1 cellular context compared by ENCODE assay signal in the genomic region with DNA sequence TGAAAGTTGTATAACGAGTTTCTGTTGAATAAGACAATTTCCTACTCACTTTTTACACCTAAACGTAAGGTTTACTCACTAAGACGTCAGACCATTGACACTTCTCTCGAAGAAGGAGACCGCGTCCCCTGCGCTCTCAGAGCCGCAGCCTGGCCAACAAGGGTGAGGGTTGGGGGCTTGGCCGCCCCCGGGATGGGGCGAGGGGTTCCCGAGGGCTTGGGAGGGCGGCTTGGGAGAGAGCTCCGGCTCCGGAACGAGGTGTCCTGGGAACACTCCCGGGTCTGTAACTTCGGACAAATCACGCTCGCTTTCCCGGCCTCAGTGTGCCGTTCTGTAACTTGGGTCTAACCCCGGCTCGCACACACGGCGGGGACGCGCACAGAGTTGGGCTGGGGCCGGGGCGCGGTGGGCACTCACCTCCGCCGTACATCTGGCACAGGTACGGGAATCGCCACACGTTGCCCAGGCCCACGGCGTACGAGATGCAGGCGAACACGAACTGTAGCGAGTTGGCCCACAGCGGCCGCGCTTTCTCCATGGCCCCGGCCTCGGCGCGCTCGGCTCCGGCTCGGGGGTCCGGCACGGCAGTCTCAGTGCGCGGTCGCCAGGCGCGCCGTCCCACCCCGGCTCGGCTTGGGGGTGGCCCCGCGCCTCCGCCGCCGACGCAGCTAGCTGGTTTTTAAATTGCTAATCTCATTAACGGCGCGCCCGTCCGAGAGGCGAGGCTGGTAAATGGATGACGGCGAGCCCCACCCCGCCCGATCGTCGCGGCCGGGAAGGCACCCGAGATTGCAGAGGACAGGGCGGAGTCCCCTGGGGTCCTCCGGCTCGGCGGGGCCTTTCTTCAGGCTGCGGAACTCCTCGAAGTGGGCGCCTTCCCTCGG.
A peak's percentile ranks its signal among the peaks of the same experiment; 100 is the strongest.
TF ChIP-seq lines count a peak whose summit lies in the region.

A gene with protein sequence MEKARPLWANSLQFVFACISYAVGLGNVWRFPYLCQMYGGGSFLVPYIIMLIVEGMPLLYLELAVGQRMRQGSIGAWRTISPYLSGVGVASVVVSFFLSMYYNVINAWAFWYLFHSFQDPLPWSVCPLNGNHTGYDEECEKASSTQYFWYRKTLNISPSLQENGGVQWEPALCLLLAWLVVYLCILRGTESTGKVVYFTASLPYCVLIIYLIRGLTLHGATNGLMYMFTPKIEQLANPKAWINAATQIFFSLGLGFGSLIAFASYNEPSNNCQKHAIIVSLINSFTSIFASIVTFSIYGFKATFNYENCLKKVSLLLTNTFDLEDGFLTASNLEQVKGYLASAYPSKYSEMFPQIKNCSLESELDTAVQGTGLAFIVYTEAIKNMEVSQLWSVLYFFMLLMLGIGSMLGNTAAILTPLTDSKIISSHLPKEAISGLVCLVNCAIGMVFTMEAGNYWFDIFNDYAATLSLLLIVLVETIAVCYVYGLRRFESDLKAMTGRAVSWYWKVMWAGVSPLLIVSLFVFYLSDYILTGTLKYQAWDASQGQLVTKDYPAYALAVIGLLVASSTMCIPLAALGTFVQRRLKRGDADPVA (minus strand): TSS at position 655 of the 884 bp plus-strand sequence. CDS start 117 bp downstream, at position 538.

TF ChIP-seq in WTC11, 78 proteins besides CTCF, POLR2A, EP300 and RAD21 (continued from another document and continues in another):
- TF ChIP-seq, protein P1, sequence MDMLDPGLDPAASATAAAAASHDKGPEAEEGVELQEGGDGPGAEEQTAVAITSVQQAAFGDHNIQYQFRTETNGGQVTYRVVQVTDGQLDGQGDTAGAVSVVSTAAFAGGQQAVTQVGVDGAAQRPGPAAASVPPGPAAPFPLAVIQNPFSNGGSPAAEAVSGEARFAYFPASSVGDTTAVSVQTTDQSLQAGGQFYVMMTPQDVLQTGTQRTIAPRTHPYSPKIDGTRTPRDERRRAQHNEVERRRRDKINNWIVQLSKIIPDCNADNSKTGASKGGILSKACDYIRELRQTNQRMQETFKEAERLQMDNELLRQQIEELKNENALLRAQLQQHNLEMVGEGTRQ (CRISPR knock-in tag; IDR thresholded peaks at IDR 0.05) = no peak
- TF ChIP-seq, protein P2, sequence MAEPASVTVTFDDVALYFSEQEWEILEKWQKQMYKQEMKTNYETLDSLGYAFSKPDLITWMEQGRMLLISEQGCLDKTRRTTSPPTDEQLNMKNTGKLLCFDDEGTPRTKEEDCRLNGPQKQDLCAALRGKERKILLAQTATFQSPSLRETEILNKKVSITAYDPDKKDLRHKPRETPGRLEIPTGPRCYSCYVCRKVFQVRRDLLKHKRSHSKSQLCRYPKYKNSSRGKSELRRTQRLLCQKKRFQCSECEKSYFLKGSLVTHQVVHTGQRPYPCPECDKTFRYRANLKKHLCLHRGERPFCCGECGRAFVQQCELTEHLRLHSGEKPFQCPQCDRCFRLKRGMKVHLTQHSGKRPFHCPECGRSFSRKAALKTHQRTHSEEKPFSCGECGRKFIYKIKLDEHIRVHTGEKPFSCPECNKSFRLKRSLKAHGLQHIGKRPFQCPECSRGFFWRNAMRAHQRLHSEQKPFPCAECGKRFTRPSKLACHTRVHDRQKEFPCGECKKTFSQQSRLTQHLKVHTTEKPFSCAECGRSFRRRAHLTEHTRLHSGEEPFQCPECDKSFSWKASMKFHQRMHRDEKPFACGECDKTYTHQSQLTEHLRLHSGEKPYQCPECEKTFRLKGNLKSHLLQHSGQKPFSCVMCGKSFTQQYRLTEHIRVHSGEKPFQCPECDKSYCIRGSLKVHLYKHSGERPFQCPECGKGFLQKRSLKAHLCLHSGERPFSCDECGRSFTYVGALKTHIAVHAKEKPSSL (CRISPR knock-in tag; conservative IDR thresholded peaks at IDR 0.05) = no peak
- no peak for TF ChIP-seq MYBL2 (CRISPR knock-in tag; IDR thresholded peaks at IDR 0.05)
- no peak for TF ChIP-seq NFYB (CRISPR knock-in tag; conservative IDR thresholded peaks at IDR 0.05; ENCODE audit: low read depth)
- TF ChIP-seq, protein P3, sequence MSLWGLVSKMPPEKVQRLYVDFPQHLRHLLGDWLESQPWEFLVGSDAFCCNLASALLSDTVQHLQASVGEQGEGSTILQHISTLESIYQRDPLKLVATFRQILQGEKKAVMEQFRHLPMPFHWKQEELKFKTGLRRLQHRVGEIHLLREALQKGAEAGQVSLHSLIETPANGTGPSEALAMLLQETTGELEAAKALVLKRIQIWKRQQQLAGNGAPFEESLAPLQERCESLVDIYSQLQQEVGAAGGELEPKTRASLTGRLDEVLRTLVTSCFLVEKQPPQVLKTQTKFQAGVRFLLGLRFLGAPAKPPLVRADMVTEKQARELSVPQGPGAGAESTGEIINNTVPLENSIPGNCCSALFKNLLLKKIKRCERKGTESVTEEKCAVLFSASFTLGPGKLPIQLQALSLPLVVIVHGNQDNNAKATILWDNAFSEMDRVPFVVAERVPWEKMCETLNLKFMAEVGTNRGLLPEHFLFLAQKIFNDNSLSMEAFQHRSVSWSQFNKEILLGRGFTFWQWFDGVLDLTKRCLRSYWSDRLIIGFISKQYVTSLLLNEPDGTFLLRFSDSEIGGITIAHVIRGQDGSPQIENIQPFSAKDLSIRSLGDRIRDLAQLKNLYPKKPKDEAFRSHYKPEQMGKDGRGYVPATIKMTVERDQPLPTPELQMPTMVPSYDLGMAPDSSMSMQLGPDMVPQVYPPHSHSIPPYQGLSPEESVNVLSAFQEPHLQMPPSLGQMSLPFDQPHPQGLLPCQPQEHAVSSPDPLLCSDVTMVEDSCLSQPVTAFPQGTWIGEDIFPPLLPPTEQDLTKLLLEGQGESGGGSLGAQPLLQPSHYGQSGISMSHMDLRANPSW (CRISPR knock-in tag; conservative IDR thresholded peaks at IDR 0.05; ENCODE audit: low read depth) = no peak
- no peak for TF ChIP-seq IRF2 (CRISPR knock-in tag; IDR thresholded peaks at IDR 0.05; ENCODE audit: borderline replicate concordance, low read depth)
- TF ChIP-seq GTF2I (CRISPR knock-in tag; conservative IDR thresholded peaks at IDR 0.05) = peak; percentile 99
- TF ChIP-seq, protein P4, sequence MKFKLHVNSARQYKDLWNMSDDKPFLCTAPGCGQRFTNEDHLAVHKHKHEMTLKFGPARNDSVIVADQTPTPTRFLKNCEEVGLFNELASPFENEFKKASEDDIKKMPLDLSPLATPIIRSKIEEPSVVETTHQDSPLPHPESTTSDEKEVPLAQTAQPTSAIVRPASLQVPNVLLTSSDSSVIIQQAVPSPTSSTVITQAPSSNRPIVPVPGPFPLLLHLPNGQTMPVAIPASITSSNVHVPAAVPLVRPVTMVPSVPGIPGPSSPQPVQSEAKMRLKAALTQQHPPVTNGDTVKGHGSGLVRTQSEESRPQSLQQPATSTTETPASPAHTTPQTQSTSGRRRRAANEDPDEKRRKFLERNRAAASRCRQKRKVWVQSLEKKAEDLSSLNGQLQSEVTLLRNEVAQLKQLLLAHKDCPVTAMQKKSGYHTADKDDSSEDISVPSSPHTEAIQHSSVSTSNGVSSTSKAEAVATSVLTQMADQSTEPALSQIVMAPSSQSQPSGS (CRISPR knock-in tag; IDR thresholded peaks at IDR 0.05; ENCODE audit: borderline replicate concordance, low read depth) = no peak
- no peak for TF ChIP-seq SMAD3 (CRISPR knock-in tag; IDR thresholded peaks at IDR 0.05; ENCODE audit: borderline replicate concordance)
- TF ChIP-seq, protein P5, sequence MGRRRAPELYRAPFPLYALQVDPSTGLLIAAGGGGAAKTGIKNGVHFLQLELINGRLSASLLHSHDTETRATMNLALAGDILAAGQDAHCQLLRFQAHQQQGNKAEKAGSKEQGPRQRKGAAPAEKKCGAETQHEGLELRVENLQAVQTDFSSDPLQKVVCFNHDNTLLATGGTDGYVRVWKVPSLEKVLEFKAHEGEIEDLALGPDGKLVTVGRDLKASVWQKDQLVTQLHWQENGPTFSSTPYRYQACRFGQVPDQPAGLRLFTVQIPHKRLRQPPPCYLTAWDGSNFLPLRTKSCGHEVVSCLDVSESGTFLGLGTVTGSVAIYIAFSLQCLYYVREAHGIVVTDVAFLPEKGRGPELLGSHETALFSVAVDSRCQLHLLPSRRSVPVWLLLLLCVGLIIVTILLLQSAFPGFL (CRISPR knock-in tag; IDR thresholded peaks at IDR 0.05; ENCODE audit: borderline replicate concordance) = no peak
- peak; percentile 55; the same call in 1 of the 2 replicates for TF ChIP-seq FOXP1 (CRISPR knock-in tag; IDR thresholded peaks at IDR 0.05; ENCODE audit: borderline replicate concordance)
- 0 out of 2 replicates have a peak, but pooled peaks have one; percentile 28 for TF ChIP-seq TP53 (CRISPR knock-in tag; IDR thresholded peaks at IDR 0.05)
- no peak for TF ChIP-seq GABPB1 (CRISPR knock-in tag; IDR thresholded peaks at IDR 0.05)
- TF ChIP-seq, protein P6, sequence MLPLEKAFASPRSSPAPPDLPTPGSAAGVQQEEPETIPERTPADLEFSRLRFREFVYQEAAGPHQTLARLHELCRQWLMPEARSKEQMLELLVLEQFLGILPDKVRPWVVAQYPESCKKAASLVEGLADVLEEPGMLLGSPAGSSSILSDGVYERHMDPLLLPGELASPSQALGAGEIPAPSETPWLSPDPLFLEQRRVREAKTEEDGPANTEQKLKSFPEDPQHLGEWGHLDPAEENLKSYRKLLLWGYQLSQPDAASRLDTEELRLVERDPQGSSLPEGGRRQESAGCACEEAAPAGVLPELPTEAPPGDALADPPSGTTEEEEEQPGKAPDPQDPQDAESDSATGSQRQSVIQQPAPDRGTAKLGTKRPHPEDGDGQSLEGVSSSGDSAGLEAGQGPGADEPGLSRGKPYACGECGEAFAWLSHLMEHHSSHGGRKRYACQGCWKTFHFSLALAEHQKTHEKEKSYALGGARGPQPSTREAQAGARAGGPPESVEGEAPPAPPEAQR (CRISPR knock-in tag; IDR thresholded peaks at IDR 0.05) = 0 out of 2 replicates have a peak, but pooled peaks have one; percentile 53
- no peak for TF ChIP-seq ETV6 (CRISPR knock-in tag; IDR thresholded peaks at IDR 0.05)
- peak; percentile 56; the same call in 1 of the 2 replicates for TF ChIP-seq CREM (CRISPR knock-in tag; IDR thresholded peaks at IDR 0.05)
- TF ChIP-seq, protein P7, sequence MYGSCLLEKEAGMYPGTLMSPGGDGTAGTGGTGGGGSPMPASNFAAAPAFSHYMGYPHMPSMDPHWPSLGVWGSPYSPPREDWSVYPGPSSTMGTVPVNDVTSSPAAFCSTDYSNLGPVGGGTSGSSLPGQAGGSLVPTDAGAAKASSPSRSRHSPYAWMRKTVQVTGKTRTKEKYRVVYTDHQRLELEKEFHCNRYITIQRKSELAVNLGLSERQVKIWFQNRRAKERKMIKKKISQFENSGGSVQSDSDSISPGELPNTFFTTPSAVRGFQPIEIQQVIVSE (CRISPR knock-in tag; IDR thresholded peaks at IDR 0.05; ENCODE audit: borderline replicate concordance) = no peak
- TF ChIP-seq, protein P8, sequence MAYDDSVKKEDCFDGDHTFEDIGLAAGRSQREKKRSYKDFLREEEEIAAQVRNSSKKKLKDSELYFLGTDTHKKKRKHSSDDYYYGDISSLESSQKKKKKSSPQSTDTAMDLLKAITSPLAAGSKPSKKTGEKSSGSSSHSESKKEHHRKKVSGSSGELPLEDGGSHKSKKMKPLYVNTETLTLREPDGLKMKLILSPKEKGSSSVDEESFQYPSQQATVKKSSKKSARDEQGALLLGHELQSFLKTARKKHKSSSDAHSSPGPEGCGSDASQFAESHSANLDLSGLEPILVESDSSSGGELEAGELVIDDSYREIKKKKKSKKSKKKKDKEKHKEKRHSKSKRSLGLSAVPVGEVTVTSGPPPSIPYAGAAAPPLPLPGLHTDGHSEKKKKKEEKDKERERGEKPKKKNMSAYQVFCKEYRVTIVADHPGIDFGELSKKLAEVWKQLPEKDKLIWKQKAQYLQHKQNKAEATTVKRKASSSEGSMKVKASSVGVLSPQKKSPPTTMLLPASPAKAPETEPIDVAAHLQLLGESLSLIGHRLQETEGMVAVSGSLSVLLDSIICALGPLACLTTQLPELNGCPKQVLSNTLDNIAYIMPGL (CRISPR knock-in tag; IDR thresholded peaks at IDR 0.05) = peak; percentile 65; the same call in 1 of the 2 replicates
- TF ChIP-seq, protein P9, sequence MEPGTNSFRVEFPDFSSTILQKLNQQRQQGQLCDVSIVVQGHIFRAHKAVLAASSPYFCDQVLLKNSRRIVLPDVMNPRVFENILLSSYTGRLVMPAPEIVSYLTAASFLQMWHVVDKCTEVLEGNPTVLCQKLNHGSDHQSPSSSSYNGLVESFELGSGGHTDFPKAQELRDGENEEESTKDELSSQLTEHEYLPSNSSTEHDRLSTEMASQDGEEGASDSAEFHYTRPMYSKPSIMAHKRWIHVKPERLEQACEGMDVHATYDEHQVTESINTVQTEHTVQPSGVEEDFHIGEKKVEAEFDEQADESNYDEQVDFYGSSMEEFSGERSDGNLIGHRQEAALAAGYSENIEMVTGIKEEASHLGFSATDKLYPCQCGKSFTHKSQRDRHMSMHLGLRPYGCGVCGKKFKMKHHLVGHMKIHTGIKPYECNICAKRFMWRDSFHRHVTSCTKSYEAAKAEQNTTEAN (CRISPR knock-in tag; IDR thresholded peaks at IDR 0.05) = no peak
- no peak for TF ChIP-seq ZNF423 (CRISPR knock-in tag; IDR thresholded peaks at IDR 0.05)
- TF ChIP-seq CREB1 (CRISPR knock-in tag; IDR thresholded peaks at IDR 0.05) = no peak
- TF ChIP-seq NR3C1 (CRISPR knock-in tag; conservative IDR thresholded peaks at IDR 0.05; ENCODE audit: low read depth) = no peak
- no peak for TF ChIP-seq ZNF396 (CRISPR knock-in tag; IDR thresholded peaks at IDR 0.05; ENCODE audit: borderline replicate concordance)
- TF ChIP-seq, protein P10, sequence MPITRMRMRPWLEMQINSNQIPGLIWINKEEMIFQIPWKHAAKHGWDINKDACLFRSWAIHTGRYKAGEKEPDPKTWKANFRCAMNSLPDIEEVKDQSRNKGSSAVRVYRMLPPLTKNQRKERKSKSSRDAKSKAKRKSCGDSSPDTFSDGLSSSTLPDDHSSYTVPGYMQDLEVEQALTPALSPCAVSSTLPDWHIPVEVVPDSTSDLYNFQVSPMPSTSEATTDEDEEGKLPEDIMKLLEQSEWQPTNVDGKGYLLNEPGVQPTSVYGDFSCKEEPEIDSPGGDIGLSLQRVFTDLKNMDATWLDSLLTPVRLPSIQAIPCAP (CRISPR knock-in tag; IDR thresholded peaks at IDR 0.05) = no peak
- TF ChIP-seq, protein P11, sequence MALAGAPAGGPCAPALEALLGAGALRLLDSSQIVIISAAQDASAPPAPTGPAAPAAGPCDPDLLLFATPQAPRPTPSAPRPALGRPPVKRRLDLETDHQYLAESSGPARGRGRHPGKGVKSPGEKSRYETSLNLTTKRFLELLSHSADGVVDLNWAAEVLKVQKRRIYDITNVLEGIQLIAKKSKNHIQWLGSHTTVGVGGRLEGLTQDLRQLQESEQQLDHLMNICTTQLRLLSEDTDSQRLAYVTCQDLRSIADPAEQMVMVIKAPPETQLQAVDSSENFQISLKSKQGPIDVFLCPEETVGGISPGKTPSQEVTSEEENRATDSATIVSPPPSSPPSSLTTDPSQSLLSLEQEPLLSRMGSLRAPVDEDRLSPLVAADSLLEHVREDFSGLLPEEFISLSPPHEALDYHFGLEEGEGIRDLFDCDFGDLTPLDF (CRISPR knock-in tag; IDR thresholded peaks at IDR 0.05) = no peak
- no peak for TF ChIP-seq PRRX2 (CRISPR knock-in tag; IDR thresholded peaks at IDR 0.05)
- TF ChIP-seq NR2C2 (CRISPR knock-in tag; IDR thresholded peaks at IDR 0.05) = no peak
- TF ChIP-seq, protein P12, sequence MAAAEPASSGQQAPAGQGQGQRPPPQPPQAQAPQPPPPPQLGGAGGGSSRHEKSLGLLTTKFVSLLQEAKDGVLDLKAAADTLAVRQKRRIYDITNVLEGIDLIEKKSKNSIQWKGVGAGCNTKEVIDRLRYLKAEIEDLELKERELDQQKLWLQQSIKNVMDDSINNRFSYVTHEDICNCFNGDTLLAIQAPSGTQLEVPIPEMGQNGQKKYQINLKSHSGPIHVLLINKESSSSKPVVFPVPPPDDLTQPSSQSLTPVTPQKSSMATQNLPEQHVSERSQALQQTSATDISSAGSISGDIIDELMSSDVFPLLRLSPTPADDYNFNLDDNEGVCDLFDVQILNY (CRISPR knock-in tag; IDR thresholded peaks at IDR 0.05) = 0 out of 2 replicates have a peak, but pooled peaks have one; percentile 16
- peak; percentile 86 for TF ChIP-seq ZNF121 (CRISPR knock-in tag; IDR thresholded peaks at IDR 0.05)
- no peak for TF ChIP-seq FOXK1 (CRISPR knock-in tag; IDR thresholded peaks at IDR 0.05)
